4 cellular contexts compared by ENCODE assay signal in the genomic region with DNA sequence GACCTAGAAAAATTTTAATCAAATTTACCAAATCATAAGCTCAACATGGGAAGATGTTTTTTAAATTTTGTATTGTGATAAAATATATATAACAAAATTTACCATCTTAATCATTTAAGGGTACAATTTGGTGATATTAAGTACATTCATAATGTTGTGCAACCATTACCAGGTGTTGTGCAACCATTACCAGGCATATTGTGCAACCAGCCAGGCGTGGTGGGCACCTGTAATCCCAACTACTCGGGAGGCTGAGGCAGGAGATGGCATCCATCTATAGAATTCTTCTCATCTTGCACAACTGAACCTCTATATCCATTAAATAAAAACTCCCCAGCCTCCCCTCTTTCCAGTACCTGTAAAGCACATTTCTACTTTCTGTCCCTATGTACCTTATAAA.
TF ChIP-seq lines count a peak whose summit lies in the region.

No MANE protein-coding gene starts in this region.

TF ChIP-seq in A549, 52 proteins besides CTCF, POLR2A, EP300 and RAD21:
- TF ChIP-seq CEBPB (IDR thresholded peaks at IDR 0.05) (peak; percentile 60 to 64; a peak in 2 of 4 replicates), HES2 (IDR thresholded peaks at IDR 0.05) (no peak)

TF ChIP-seq in HCT116, 20 proteins besides CTCF, POLR2A, EP300 and RAD21:
- 0 out of 2 replicates have a peak, but pooled peaks have one; percentile 32 for TF ChIP-seq CEBPB (IDR thresholded peaks at IDR 0.05; ENCODE audit: low read depth)
- TF ChIP-seq EGR1 (IDR thresholded peaks at IDR 0.05; ENCODE audit: low read depth): no peak

TF ChIP-seq in Ishikawa, 13 proteins besides CTCF, POLR2A, EP300 and RAD21:
- TF ChIP-seq, protein P1, sequence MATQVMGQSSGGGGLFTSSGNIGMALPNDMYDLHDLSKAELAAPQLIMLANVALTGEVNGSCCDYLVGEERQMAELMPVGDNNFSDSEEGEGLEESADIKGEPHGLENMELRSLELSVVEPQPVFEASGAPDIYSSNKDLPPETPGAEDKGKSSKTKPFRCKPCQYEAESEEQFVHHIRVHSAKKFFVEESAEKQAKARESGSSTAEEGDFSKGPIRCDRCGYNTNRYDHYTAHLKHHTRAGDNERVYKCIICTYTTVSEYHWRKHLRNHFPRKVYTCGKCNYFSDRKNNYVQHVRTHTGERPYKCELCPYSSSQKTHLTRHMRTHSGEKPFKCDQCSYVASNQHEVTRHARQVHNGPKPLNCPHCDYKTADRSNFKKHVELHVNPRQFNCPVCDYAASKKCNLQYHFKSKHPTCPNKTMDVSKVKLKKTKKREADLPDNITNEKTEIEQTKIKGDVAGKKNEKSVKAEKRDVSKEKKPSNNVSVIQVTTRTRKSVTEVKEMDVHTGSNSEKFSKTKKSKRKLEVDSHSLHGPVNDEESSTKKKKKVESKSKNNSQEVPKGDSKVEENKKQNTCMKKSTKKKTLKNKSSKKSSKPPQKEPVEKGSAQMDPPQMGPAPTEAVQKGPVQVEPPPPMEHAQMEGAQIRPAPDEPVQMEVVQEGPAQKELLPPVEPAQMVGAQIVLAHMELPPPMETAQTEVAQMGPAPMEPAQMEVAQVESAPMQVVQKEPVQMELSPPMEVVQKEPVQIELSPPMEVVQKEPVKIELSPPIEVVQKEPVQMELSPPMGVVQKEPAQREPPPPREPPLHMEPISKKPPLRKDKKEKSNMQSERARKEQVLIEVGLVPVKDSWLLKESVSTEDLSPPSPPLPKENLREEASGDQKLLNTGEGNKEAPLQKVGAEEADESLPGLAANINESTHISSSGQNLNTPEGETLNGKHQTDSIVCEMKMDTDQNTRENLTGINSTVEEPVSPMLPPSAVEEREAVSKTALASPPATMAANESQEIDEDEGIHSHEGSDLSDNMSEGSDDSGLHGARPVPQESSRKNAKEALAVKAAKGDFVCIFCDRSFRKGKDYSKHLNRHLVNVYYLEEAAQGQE (IDR thresholded peaks at IDR 0.05; ENCODE audit: low read depth): no peak
- peak; percentile 87 for TF ChIP-seq CEBPB (IDR thresholded peaks at IDR 0.05)

TF ChIP-seq in H1, 55 proteins besides CTCF, POLR2A, EP300 and RAD21:
- TF ChIP-seq MAX (IDR thresholded peaks at IDR 0.05): no peak
- TF ChIP-seq CEBPB (IDR thresholded peaks at IDR 0.05; ENCODE audit: low read depth, low read length): peak; percentile 78
- TF ChIP-seq NANOG (IDR thresholded peaks at IDR 0.05; ENCODE audit: insufficient read depth, low read depth, low read length, poor library complexity, severe bottlenecking): no peak
